Comparison of ENCODE assay signal across 28 cellular contexts in the genomic region with DNA sequence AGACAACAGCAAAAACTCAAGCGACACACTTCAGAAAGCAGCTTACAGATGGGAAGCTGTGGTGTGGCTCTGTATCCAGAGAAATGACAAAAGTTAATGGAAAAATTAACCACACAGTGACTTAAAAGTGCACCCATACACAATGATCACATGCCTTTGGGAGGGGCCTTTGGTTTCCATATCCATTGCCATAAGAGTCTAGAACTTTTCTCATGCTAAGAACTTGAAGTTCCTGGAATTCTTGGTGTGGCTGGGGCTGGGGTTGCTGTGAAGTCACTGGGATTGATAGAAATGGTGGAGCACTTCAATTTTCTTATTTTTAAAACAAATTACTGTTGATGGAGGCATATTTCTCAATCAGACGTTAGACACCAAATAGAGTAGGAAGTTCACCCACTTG.
"Had no signal": no experiment of that assay in that cellular context is flagged by ENCODE, and none has a peak within 500 bp of the region (broad histone marks: within the 10 kb centered on the region; RNA-seq: fewer than 3 reads in every experiment).

No MANE protein-coding gene starts in this region.

- H3K27ac ChIP-seq: left lung, lower lobe of right lung, pancreas, prostate gland, skin epidermis, suprapubic skin, thoracic aorta, tibial artery, uterus had no signal

- DNase-seq: hypothalamus; immature natural killer cell; kidney; left colon; left lung; lower lobe of right lung; mammary epithelial cell; mesenchymal stem cell; naive thymus-derived CD8-positive, alpha-beta T cell; nucleus accumbens; pancreas; posterior cingulate gyrus; retina; right cardiac atrium; stimulated activated CD4-positive, alpha-beta T cell treated with anti-CD3 and anti-CD28 coated beads, Interleukin-12 subunit alpha, Interleukin-12 subunit beta, amount 100 ng/mL, for 4 hours; stimulated activated CD4-positive, alpha-beta T cell treated with anti-CD3 and anti-CD28 coated beads, Interleukin-15, amount 100 ng/mL, for 24 hours; stimulated activated CD4-positive, alpha-beta T cell treated with anti-CD3 and anti-CD28 coated beads, Interleukin-2, amount 100 ng/mL, for 24 hours; stimulated activated CD4-positive, alpha-beta T cell treated with anti-CD3 and anti-CD28 coated beads, Interleukin-4, amount 100 ng/mL, for 1 hour; stimulated activated naive B cell treated with anti-CD40 and anti-IgM and Interleukin-4, amounts not matched to agents 10 μg/mL and 1 μg/mL and 100 μg/mL, for 72 hours; stimulated activated naive CD8-positive, alpha-beta T cell treated with anti-CD3 and anti-CD28 coated beads, Interleukin-15, Interleukin-2, amounts not matched to agents 100 U/mL and 50 U/mL, for 24 hours; tibial artery; trophoblast cell; uterus had no signal

- H3K9me3 ChIP-seq: left lung, lower lobe of right lung, pancreas, prostate gland, suprapubic skin, thoracic aorta, tibial artery, uterus had no signal

- ATAC-seq: left colon; left lung; lower lobe of right lung; naive thymus-derived CD8-positive, alpha-beta T cell; pancreas; right cardiac atrium; sciatic nerve; stimulated activated naive B cell treated with anti-CD40 and anti-IgM and Interleukin-4, amounts not matched to agents 10 μg/mL and 1 μg/mL and 100 μg/mL, for 72 hours; stimulated activated naive CD8-positive, alpha-beta T cell treated with anti-CD3 and anti-CD28 coated beads, Interleukin-15, Interleukin-2, amounts not matched to agents 100 U/mL and 50 U/mL, for 24 hours had no signal

- H3K27me3 ChIP-seq: left lung, pancreas, suprapubic skin, tibial artery, uterus had no signal

- H3K4me1 ChIP-seq: left lung, lower lobe of right lung, pancreas, prostate gland, suprapubic skin, tibial artery, uterus had no signal

- H3K36me3 ChIP-seq: left lung, lower lobe of right lung, pancreas, prostate gland, suprapubic skin, thoracic aorta, tibial artery, uterus had no signal

- H3K4me3 ChIP-seq: left lung, lower lobe of right lung, pancreas, prostate gland, skin epidermis, suprapubic skin, thoracic aorta, tibial artery, uterus had no signal
